ENCODE assay signal across 11 cellular contexts in the genomic region with DNA sequence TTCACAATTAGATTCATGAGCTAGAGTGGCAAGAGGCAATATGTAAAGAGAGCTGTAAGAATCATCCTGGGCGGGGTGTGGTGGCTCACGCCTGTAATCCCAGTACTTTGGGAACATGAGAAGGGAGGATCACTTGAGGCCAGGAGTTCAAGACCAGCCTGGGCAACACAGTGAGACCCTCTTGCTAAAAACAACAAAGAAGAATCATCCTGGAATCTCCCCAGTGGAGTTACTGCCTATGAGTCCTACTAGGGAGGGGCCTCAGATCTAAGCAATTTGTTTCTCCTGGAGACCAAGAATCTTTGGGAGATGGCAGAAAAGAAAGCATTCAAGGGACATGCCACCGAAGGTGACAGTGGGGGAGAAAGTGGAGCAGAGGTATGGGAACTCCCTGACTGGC.
DNase-seq lines count a peak whose midpoint lies in the region; ATAC-seq, FAIRE-seq and TF ChIP-seq lines count a peak whose summit lies in the region.
"Had no signal": no experiment of that assay in that cellular context is flagged by ENCODE, and none has a peak within 500 bp of the region (broad histone marks: within the 10 kb centered on the region; RNA-seq: fewer than 3 reads in every experiment).

No MANE protein-coding gene starts in this region.

- H3K4me3 ChIP-seq in brain microvascular endothelial cell (ENCODE audit: low read depth, low read length) (no peak overlapping the region), kidney (ENCODE audit: low read length in 2 of 2) (peak overlapping the region in 1 of 2 donors; percentile 8)

- intact Hi-C loops in kidney (cut with DNase I): no loop called here

- H3K4me1 ChIP-seq in kidney (ENCODE audit: control insufficient read depth in 1 of 2, insufficient read depth in 1 of 2, low read depth in 1 of 2, low read length in 2 of 2): peaks cover 41 to 58% of the 10 kb centered on the region in 2 donors

- H3K9me3 ChIP-seq in kidney (ENCODE audit: control insufficient read depth in 1 of 2, low read length in 2 of 2): no peaks in the 10 kb centered on the region

- H3K36me3 ChIP-seq in brain microvascular endothelial cell (replicated peaks): peaks cover 13% of the 10 kb centered on the region
- no peaks in the 10 kb centered on the region for H3K36me3 ChIP-seq in kidney (ENCODE audit: control insufficient read depth in 1 of 2, insufficient read depth in 2 of 2, low read length in 2 of 2)

- ATAC-seq in GM19035 (IDR thresholded peaks at IDR 0.05; ENCODE audit: unreplicated experiment): no peak

- H3K27ac ChIP-seq in brain microvascular endothelial cell (peak overlapping the region; percentile 99), kidney (ENCODE audit: low read depth in 2 of 2, low read length in 2 of 2) (peak overlapping the region; percentile 38 to 69)

- in situ Hi-C loops in brain microvascular endothelial cell (cut with HindIII; ENCODE audit: low pct_ligation_motif_present, low sequenced_read_pairs): loop anchor here (10.0 kb wide), 1 partner anchor 89 kb away; no protein-coding TSS in a partner anchor

- H3K27me3 ChIP-seq in brain microvascular endothelial cell (replicated peaks): no peaks in the 10 kb centered on the region

- peak; percentile 32 for DNase-seq in HCEC 1CT
- DNase-seq in brain microvascular endothelial cell: peak; percentile 84
- DNase-seq in kidney: no peak
- peak; percentile 39 for DNase-seq in smooth muscle cell of the brain vasculature (ENCODE audit: low read depth, low spot score)
- no peak for DNase-seq in effector CD8-positive, alpha-beta T cell (lab: John Stamatoyannopoulos, UW)
- DNase-seq in NCI-H2171 treated with DMSO at 0.1 percent for 48 hours (lab: John Stamatoyannopoulos, UW): no peak
- no peak for DNase-seq in DMS 273 treated with DMSO at 0.1 percent for 48 hours (lab: John Stamatoyannopoulos, UW)
- DNase-seq: activated T-cell treated with anti-CD3 and anti-CD28 coated beads, Interleukin-2, amount 50 U/mL, for 1 hour; NCI-H1105 treated with DMSO at 0.1 percent for 48 hours had no signal

- FAIRE-seq in kidney (lab: Jason Lieb, UNC): no peak
- FAIRE-seq: colon had no signal

- TF ChIP-seq CTCF in brain microvascular endothelial cell (IDR thresholded peaks at IDR 0.05; ENCODE audit: low read depth, low read length, missing control alignments) (no peak), kidney (IDR thresholded peaks at IDR 0.05; ENCODE audit: borderline replicate concordance, extremely low read depth, insufficient read depth) (no peak)

- peak overlapping the region in 1 of 2 donors; percentile 30 for H3K9ac ChIP-seq in kidney (ENCODE audit: low read length in 2 of 2)

Comparison
In these comparisons a context has a peak if more than half of its experiments do, and no peak if none do; other contexts are left out.
1. DNase-seq: peak in HCEC 1CT (single experiment), brain microvascular endothelial cell (single experiment) and smooth muscle cell of the brain vasculature (single experiment); none in kidney (single experiment), effector CD8-positive, alpha-beta T cell (single experiment), NCI-H2171 treated with DMSO at 0.1 percent for 48 hours (single experiment) and DMS 273 treated with DMSO at 0.1 percent for 48 hours (single experiment).